32 cellular contexts compared by ENCODE assay signal in the genomic region with DNA sequence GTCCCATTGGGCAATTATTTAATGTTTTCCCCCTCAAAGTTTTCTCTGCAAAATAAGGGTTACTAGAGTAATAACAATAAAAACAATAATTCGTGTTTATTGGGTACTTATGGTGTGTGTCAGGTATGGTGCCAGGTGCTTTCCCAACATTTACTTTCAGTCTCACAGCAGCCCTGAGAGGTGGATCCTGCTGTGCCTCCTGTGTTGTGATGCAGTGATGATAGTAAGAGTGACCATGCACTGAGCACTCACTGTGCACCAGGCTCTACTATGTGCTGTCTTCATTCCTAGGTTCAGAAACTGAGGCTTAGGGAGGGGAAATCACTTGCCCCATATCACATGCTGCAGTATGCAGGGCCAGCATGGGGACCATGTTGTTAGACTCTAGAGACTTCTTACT. TPM values are rescaled to one million over a fixed set of nuclear protein-coding genes. Genes with fewer than 3 reads are reported as not detected.
DNase-seq lines count a peak whose midpoint lies in the region; ATAC-seq and TF ChIP-seq lines count a peak whose summit lies in the region.
"Had no signal": no experiment of that assay in that cellular context is flagged by ENCODE, and none has a peak within 500 bp of the region (broad histone marks: within the 10 kb centered on the region; RNA-seq: fewer than 3 reads in every experiment).

No MANE protein-coding gene starts in this region.

- no peaks in the 10 kb centered on the region for H3K27me3 ChIP-seq in CD8-positive, alpha-beta memory T cell (ENCODE audit: insufficient read depth, low read length, poor library complexity, severe bottlenecking)
- H3K27me3 ChIP-seq in heart right ventricle = no peaks in the 10 kb centered on the region
- H3K27me3 ChIP-seq: left lung, sigmoid colon had no signal

- intact Hi-C loops in heart right ventricle (cut with DNase I) = no loop called here

- H3K27me3 Mint-ChIP-seq in activated T-cell treated with anti-CD3 and anti-CD28 coated beads, Interleukin-2, amount 50 U/mL, for 72 hours (ENCODE audit: low read depth) = no peaks in the 10 kb centered on the region
- H3K27me3 Mint-ChIP-seq in CD8-positive, alpha-beta memory T cell = no peaks in the 10 kb centered on the region
- H3K27me3 Mint-ChIP-seq in T-helper 17 cell (no peaks in the 10 kb centered on the region), immature natural killer cell (ENCODE audit: low read depth in 3 of 3) (peaks cover 5 to 10% (median 8%) of the 10 kb centered on the region in 3 donors)
- H3K27me3 Mint-ChIP-seq: B cell, brain, progenitor cell of endocrine pancreas, type B pancreatic cell had no signal

- H3K4me3 ChIP-seq in CD8-positive, alpha-beta memory T cell (ENCODE audit: low read length) = no peak overlapping the region
- H3K4me3 ChIP-seq in heart right ventricle = no peak overlapping the region
- H3K4me3 ChIP-seq: left lung, sigmoid colon had no signal

- CTCF ChIA-PET in CD8-positive, alpha-beta memory T cell (lab: Charles Lee) = interaction anchor here (1.0 kb wide), 1 partner anchor 11 kb away, joined by 3 read pairs; no protein-coding TSS in a partner anchor

- 89 to 92% methylated on average over 1 of the region's 1 CpG for WGBS in heart right ventricle, 2 donors

- no peak for DNase-seq in activated T-cell treated with anti-CD3 and anti-CD28 coated beads, Interleukin-2, amount 50 U/mL, for 72 hours
- no peak for DNase-seq in activated T-cell treated with anti-CD3 and anti-CD28 coated beads for 4 hours
- DNase-seq in CD8-positive, alpha-beta memory T cell = no peak
- DNase-seq in T-helper 17 cell = no peak
- DNase-seq in immature natural killer cell = no peak
- DNase-seq in stimulated activated CD4-positive, alpha-beta T cell treated with anti-CD3 and anti-CD28 coated beads, Interleukin-1b, Interleukin-23, amount 100 ng/mL, for 48 hours = no peak
- no peak for DNase-seq in heart right ventricle
- DNase-seq: activated CD4-positive, alpha-beta T cell treated with anti-CD3 and anti-CD28 coated beads, Interleukin-2, amount 50 U/mL, for 1 hour; activated CD8-positive, alpha-beta memory T cell treated with anti-CD3 and anti-CD28 coated beads, Interleukin-2, amount 50 U/mL, for 4 hours; activated effector memory CD4-positive, alpha-beta T cell treated with Interleukin-2 at 50 U/mL for 16 hours; amniotic stem cell; COR-L47; dermis blood vessel endothelial cell; endodermal cell; Kasumi-1; left lung; mesendoderm; NCI-H1417 treated with DMSO at 0.1 percent for 48 hours; NCI-H2081 treated with DMSO at 0.1 percent for 48 hours; NCI-H226; NCI-H69; sigmoid colon; SK-N-SH; stimulated activated CD4-positive, alpha-beta T cell treated with anti-CD3 and anti-CD28 coated beads, Interleukin-12 subunit alpha, Interleukin-12 subunit beta, amount 100 ng/mL, for 4 hours; stimulated activated CD4-positive, alpha-beta T cell treated with anti-CD3 and anti-CD28 coated beads, Interleukin-4, amount 100 ng/mL, for 24 hours had no signal

- H3K4me3 Mint-ChIP-seq in activated T-cell treated with anti-CD3 and anti-CD28 coated beads, Interleukin-2, amount 50 U/mL, for 72 hours = no peak overlapping the region
- H3K4me3 Mint-ChIP-seq in CD8-positive, alpha-beta memory T cell = peak overlapping the region in 1 of 7 donors; percentile 27
- no peak overlapping the region for H3K4me3 Mint-ChIP-seq in T-helper 17 cell
- H3K4me3 Mint-ChIP-seq in immature natural killer cell = peak overlapping the region in 4 of 5 donors; percentile 28 to 88 (median 56)
- H3K4me3 Mint-ChIP-seq: B cell, brain, endodermal cell, type B pancreatic cell had no signal

- ATAC-seq in activated T-cell treated with anti-CD3 and anti-CD28 coated beads, Interleukin-2, amount 50 U/mL, for 72 hours (replicated peaks in 1 of 2) = no peak
- ATAC-seq in T-helper 17 cell (no peak), HG03175 (IDR thresholded peaks at IDR 0.05; ENCODE audit: unreplicated experiment) (no peak), heart right ventricle (no peak)
- ATAC-seq: HepG2, left lung, Right ventricle myocardium inferior had no signal

- peaks cover 0 to 4% of the 10 kb centered on the region in 2 donors for H3K9me3 Mint-ChIP-seq in activated T-cell treated with anti-CD3 and anti-CD28 coated beads, Interleukin-2, amount 50 U/mL, for 72 hours
- no peaks in the 10 kb centered on the region for H3K9me3 Mint-ChIP-seq in CD8-positive, alpha-beta memory T cell
- H3K9me3 Mint-ChIP-seq in immature natural killer cell = no peaks in the 10 kb centered on the region
- H3K9me3 Mint-ChIP-seq: endodermal cell, type B pancreatic cell had no signal

- H3K36me3 Mint-ChIP-seq in activated T-cell treated with anti-CD3 and anti-CD28 coated beads, Interleukin-2, amount 50 U/mL, for 72 hours (ENCODE audit: insufficient read depth in 2 of 2) = peaks cover under 1 to 9% of the 10 kb centered on the region in 2 donors
- H3K36me3 Mint-ChIP-seq in CD8-positive, alpha-beta memory T cell = peaks cover 0 to 17% (median 5%) of the 10 kb centered on the region in 3 donors
- H3K36me3 Mint-ChIP-seq in T-helper 17 cell (ENCODE audit: low read depth) (no peaks in the 10 kb centered on the region), immature natural killer cell (peaks cover 4 to 8% (median 5%) of the 10 kb centered on the region in 3 donors)
- H3K36me3 Mint-ChIP-seq: type B pancreatic cell had no signal

- peaks cover 73% of the 10 kb centered on the region for H3K4me1 Mint-ChIP-seq in activated T-cell treated with anti-CD3 and anti-CD28 coated beads, Interleukin-2, amount 50 U/mL, for 72 hours (ENCODE audit: low read depth)
- peaks cover 71 to 77% (median 76%) of the 10 kb centered on the region in 3 donors for H3K4me1 Mint-ChIP-seq in CD8-positive, alpha-beta memory T cell
- H3K4me1 Mint-ChIP-seq in T-helper 17 cell (peaks cover 60% of the 10 kb centered on the region), immature natural killer cell (peaks cover 77 to 85% of the 10 kb centered on the region in 2 donors)
- H3K4me1 Mint-ChIP-seq: endodermal cell had no signal

- peaks cover 60% of the 10 kb centered on the region for H3K4me1 ChIP-seq in CD8-positive, alpha-beta memory T cell (ENCODE audit: insufficient read depth, low read length)
- H3K4me1 ChIP-seq in heart right ventricle = peaks cover 0 to 62% (median 0%) of the 10 kb centered on the region in 9 donors
- H3K4me1 ChIP-seq: sigmoid colon had no signal

- no peak for TF ChIP-seq CTCF in heart right ventricle (IDR thresholded peaks at IDR 0.05)

- peaks cover under 1% of the 10 kb centered on the region for H3K36me3 ChIP-seq in CD8-positive, alpha-beta memory T cell (ENCODE audit: insufficient read depth, low read length)
- H3K36me3 ChIP-seq in heart right ventricle = peaks cover 0 to 4% (median 0%) of the 10 kb centered on the region in 9 donors
- H3K36me3 ChIP-seq: sigmoid colon had no signal

- H3K9me3 ChIP-seq in CD8-positive, alpha-beta memory T cell (ENCODE audit: low read length) = no peaks in the 10 kb centered on the region
- H3K9me3 ChIP-seq in T-helper 17 cell (ENCODE audit: control insufficient read depth, low read length, poor library complexity, severe bottlenecking) (no peaks in the 10 kb centered on the region), heart right ventricle (no peaks in the 10 kb centered on the region)
- H3K9me3 ChIP-seq: left lung, sigmoid colon, SK-N-SH had no signal

- no peak overlapping the region for H3K27ac ChIP-seq in CD8-positive, alpha-beta memory T cell (ENCODE audit: low read depth, low read length)
- no peak overlapping the region for H3K27ac ChIP-seq in heart right ventricle
- H3K27ac ChIP-seq: sigmoid colon had no signal

- peak overlapping the region; percentile 34 for H3K27ac Mint-ChIP-seq in activated T-cell treated with anti-CD3 and anti-CD28 coated beads, Interleukin-2, amount 50 U/mL, for 72 hours
- H3K27ac Mint-ChIP-seq in CD8-positive, alpha-beta memory T cell = peak overlapping the region in 5 of 8 donors; percentile 8 to 94 (median 48)
- peak overlapping the region; percentile 99 for H3K27ac Mint-ChIP-seq in T-helper 17 cell
- H3K27ac Mint-ChIP-seq in immature natural killer cell = peak overlapping the region; percentile 63 to 92 (median 92)
- H3K27ac Mint-ChIP-seq: B cell, endodermal cell, progenitor cell of endocrine pancreas, type B pancreatic cell had no signal

- POLR2A ChIA-PET in CD8-positive, alpha-beta memory T cell (lab: Charles Lee) = no interaction called here

RNA-seq across cellular contexts. Expression of a gene that starts 15.5 kb away (rescaled TPM):
- total RNA-seq in activated T-cell treated with anti-CD3 and anti-CD28 coated beads, Interleukin-2, amount 50 U/mL, for 72 hours = 10 to 100 TPM; 17.9 to 18.8 TPM
- total RNA-seq in CD8-positive, alpha-beta memory T cell = 10 to 100 TPM; 15.4 to 19.6 TPM
- polyA plus RNA-seq in CD8-positive, alpha-beta memory T cell = 24.5 TPM
- total RNA-seq in T-helper 17 cell (10 to 100 TPM; 31.4 to 42.8 TPM), heart right ventricle (1 to 10 TPM in 7 of 10 donors, under 1 TPM in 3; 0.80 to 9.5 (median 1.9) TPM)
- polyA plus RNA-seq in immature natural killer cell (10 to 100 TPM; 36.6 to 77.8 (median 47.1) TPM), heart right ventricle (1 to 10 TPM in 1 of 2 donors, under 1 TPM in 1; 0.29 to 1.0 TPM)

Comparison
In these comparisons a context has a peak if more than half of its experiments do, and no peak if none do; other contexts are left out.
1. H3K27ac Mint-ChIP-seq: peak in every context shown above with its lines; median percentile 99 in T-helper 17 cell; 92 in immature natural killer cell; 48 in CD8-positive, alpha-beta memory T cell; 34 in activated T-cell treated with anti-CD3 and anti-CD28 coated beads, Interleukin-2, amount 50 U/mL, for 72 hours.
2. H3K4me3 Mint-ChIP-seq: peak in immature natural killer cell (4 of 5); none in activated T-cell treated with anti-CD3 and anti-CD28 coated beads, Interleukin-2, amount 50 U/mL, for 72 hours (0 of 2) and T-helper 17 cell (single experiment).